11 cellular contexts compared by ENCODE assay signal in genomic region chr3:72889310-72890165, GRCh38. TPM values are rescaled to one million over a fixed set of nuclear protein-coding genes. Genes with fewer than 3 reads are reported as not detected.
DNase-seq lines count a peak whose midpoint lies in the region; ATAC-seq and TF ChIP-seq lines count a peak whose summit lies in the region.
"Had no signal": no experiment of that assay in that cellular context is flagged by ENCODE, and none has a peak within 500 bp of the region (broad histone marks: within the 10 kb centered on the region; RNA-seq: fewer than 3 reads in every experiment).

No MANE protein-coding gene starts in this region.

- H3K4me3 ChIP-seq in WERI-Rb-1 (ENCODE audit: low read depth, low read length) (peak overlapping the region; percentile 59), skeletal muscle cell (ENCODE audit: low read depth, low read length) (peak overlapping the region; percentile 69)

- H3K36me3 ChIP-seq in ES-I3 (ENCODE audit: insufficient read depth, low read length): no peaks in the 10 kb centered on the region
- no peaks in the 10 kb centered on the region for H3K36me3 ChIP-seq in WERI-Rb-1

- 0 out of 2 replicates have a peak, but pooled peaks cover 5% of the 10 kb centered on the region for H3K4me1 ChIP-seq in ES-I3 (ENCODE audit: insufficient read depth, low read length)

- peak overlapping the region; percentile 53; the same call in 1 of the 2 replicates for H3K9ac ChIP-seq in ES-I3 (ENCODE audit: low read depth, low read length)

- H3K36me3 Mint-ChIP-seq in glutamatergic neuron (ENCODE audit: unreplicated experiment): peaks cover 5% of the 10 kb centered on the region

- H3K9me3 ChIP-seq in ES-I3 (ENCODE audit: control insufficient read depth, insufficient read depth, low read length) (no peaks in the 10 kb centered on the region), WERI-Rb-1 (ENCODE audit: severe bottlenecking) (no peaks in the 10 kb centered on the region)

- ATAC-seq in HG03521 (IDR thresholded peaks at IDR 0.05; ENCODE audit: unreplicated experiment): no peak

- no peak overlapping the region for H3K27ac ChIP-seq in WERI-Rb-1

- DNase-seq in WERI-Rb-1 (no peak), glutamatergic neuron (no peak), skeletal muscle cell (ENCODE audit: low read depth) (no peak), SIG-M5 (lab: John Stamatoyannopoulos, UW) (no peak), DMS79 treated with DMSO at 0.1 percent for 48 hours (lab: John Stamatoyannopoulos, UW) (no peak), NCI-H510A treated with DMSO at 0.1 percent for 48 hours (lab: John Stamatoyannopoulos, UW) (no peak)
- DNase-seq: activated gamma-delta T cell treated with Interleukin-2 at 50 U/mL for 16 hours, GF-D8, NCI-H2029 had no signal

- no peaks in the 10 kb centered on the region for H3K27me3 ChIP-seq in WERI-Rb-1 (ENCODE audit: insufficient read depth, low read depth, severe bottlenecking)

- H3K27ac Mint-ChIP-seq in glutamatergic neuron (ENCODE audit: unreplicated experiment): peak overlapping the region; percentile 40

- H3K4me3 Mint-ChIP-seq in glutamatergic neuron (ENCODE audit: unreplicated experiment): peak overlapping the region; percentile 82

- TF ChIP-seq CTCF in WERI-Rb-1 (IDR thresholded peaks at IDR 0.05; ENCODE audit: low read depth, low read length) (no peak), glutamatergic neuron (IDR thresholded peaks at IDR 0.05; ENCODE audit: partially characterized antibody, unreplicated experiment) (no peak)

- peaks cover 1% of the 10 kb centered on the region for H3K27me3 Mint-ChIP-seq in glutamatergic neuron (ENCODE audit: unreplicated experiment)

- peaks cover 33% of the 10 kb centered on the region for H3K4me1 Mint-ChIP-seq in glutamatergic neuron (ENCODE audit: low read depth, unreplicated experiment)

- no peaks in the 10 kb centered on the region for H3K9me3 Mint-ChIP-seq in glutamatergic neuron (ENCODE audit: unreplicated experiment)

RNA-seq across cellular contexts. Expression of gene GXYLT2, which starts 1.7 kb away (rescaled TPM):
- total RNA-seq in glutamatergic neuron (ENCODE audit: unreplicated experiment): 10.9 TPM

RNA-seq across cellular contexts. Expression of gene SHQ1, which starts 41.3 kb away (rescaled TPM):
- total RNA-seq in glutamatergic neuron (ENCODE audit: unreplicated experiment): 14.4 TPM
